In the genomic region with DNA sequence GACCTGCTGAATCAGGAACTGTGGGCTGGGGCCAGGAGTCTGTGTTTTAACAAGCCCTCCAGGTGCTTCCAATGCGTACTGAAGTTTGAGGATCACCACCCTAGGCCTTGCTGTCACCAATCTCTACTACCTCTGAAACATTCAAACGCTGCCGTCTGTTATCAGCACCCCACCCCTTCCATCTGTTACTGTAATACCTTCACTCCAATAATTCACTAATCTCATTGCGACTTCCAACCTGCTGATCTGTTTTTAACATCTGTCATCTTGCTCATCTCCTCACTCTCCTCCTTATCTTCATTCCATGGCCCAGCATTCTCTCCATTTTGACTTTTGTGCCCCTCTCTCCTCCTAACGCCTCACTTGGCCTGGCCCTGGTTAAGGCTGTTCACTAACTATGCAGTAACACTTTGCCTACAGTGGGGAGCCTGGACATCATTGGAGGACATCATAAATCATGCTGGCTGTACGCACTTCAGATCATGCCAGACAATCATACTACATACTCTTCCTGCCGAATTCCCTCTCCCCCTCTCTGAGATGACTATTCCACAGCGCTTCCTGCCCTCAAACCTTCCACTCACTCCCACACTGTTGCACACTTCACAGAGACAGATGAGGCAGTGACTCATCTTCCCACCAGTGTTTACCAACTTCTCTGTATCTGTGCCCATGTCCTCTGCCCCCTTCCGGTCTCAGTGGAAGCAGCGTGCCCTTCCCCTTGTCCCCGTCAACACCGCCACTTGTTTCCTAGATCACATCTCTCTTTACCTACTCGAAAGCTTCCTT, we compare ENCODE assay signal across 1 cellular context.
TF ChIP-seq lines count a peak whose summit lies in the region.

No MANE protein-coding gene starts in this region.

TF ChIP-seq in K562, 482 proteins besides CTCF, POLR2A, EP300 and RAD21 (continued from another document and continues in another):
- TF ChIP-seq, protein P1, sequence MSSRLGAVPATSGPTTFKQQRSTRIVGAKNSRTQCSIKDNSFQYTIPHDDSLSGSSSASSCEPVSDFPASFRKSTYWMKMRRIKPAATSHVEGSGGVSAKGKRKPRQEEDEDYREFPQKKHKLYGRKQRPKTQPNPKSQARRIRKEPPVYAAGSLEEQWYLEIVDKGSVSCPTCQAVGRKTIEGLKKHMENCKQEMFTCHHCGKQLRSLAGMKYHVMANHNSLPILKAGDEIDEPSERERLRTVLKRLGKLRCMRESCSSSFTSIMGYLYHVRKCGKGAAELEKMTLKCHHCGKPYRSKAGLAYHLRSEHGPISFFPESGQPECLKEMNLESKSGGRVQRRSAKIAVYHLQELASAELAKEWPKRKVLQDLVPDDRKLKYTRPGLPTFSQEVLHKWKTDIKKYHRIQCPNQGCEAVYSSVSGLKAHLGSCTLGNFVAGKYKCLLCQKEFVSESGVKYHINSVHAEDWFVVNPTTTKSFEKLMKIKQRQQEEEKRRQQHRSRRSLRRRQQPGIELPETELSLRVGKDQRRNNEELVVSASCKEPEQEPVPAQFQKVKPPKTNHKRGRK (tag; IDR thresholded peaks at IDR 0.05), result no peak
- TF ChIP-seq ZBTB33 (CRISPR knock-in tag; IDR thresholded peaks at IDR 0.05) (peak; percentile 48; the same call in 1 of the 2 replicates), NEUROD1 (IDR thresholded peaks at IDR 0.05; ENCODE audit: borderline replicate concordance, low read depth, low read length, partially characterized antibody) (peak; percentile 57), ZNF12 (CRISPR knock-in tag; IDR thresholded peaks at IDR 0.05) (no peak), CREB3 (tag; conservative IDR thresholded peaks at IDR 0.05; ENCODE audit: low read depth) (peak; percentile 82; the same call in 1 of the 2 replicates), FOSL1 (tag; conservative IDR thresholded peaks at IDR 0.05) (peak; percentile 95), SMARCC2 (IDR thresholded peaks at IDR 0.05; ENCODE audit: low read depth) (peak; percentile 91), ARNT (IDR thresholded peaks at IDR 0.05) (peak; percentile 97 to 99), PTBP1 (IDR thresholded peaks at IDR 0.05; ENCODE audit: low read depth, low read length) (no peak), U2AF2 (optimal IDR thresholded peaks at IDR 0.05; ENCODE audit: low read depth, low read length) (no peak), THAP12 (CRISPR knock-in tag; IDR thresholded peaks at IDR 0.05) (no peak; the same call in 1 of the 2 replicates), TAF9B (IDR thresholded peaks at IDR 0.05; ENCODE audit: partially characterized antibody) (peak; percentile 78), HMGXB4 (CRISPR knock-in tag; IDR thresholded peaks at IDR 0.05) (no peak), KLF1 (tag; IDR thresholded peaks at IDR 0.05) (peak; percentile 93), ZZZ3 (IDR thresholded peaks at IDR 0.05) (0 out of 2 replicates have a peak, but pooled peaks have one; percentile 28), BACH1 (tag; IDR thresholded peaks at IDR 0.05) (peak; percentile 34; the same call in 1 of the 2 replicates), TAF1 (IDR thresholded peaks at IDR 0.05; ENCODE audit: control insufficient read depth, extremely low read depth, insufficient read depth, low read length, severe bottlenecking) (peak; percentile 24), FOXK2 (conservative IDR thresholded peaks at IDR 0.05 in 1 of 2, IDR thresholded peaks at IDR 0.05 in 1 of 2; ENCODE audit: low read depth in 2 of 2) (peak; percentile 76 to 85), MYNN (IDR thresholded peaks at IDR 0.05) (peak; percentile 87), MYNN (CRISPR knock-in tag; IDR thresholded peaks at IDR 0.05) (no peak), FOXA3 (CRISPR knock-in tag; conservative IDR thresholded peaks at IDR 0.05 in 1 of 2, IDR thresholded peaks at IDR 0.05 in 1 of 2) (peak; percentile 86 to 91), LCOR (CRISPR knock-in tag; IDR thresholded peaks at IDR 0.05) (peak; percentile 94), TCF7 (IDR thresholded peaks at IDR 0.05; ENCODE audit: borderline replicate concordance) (no peak), CHD2 (IDR thresholded peaks at IDR 0.05; ENCODE audit: low read depth, low read length) (peak; percentile 43; the same call in 1 of the 2 replicates), HNRNPLL (IDR thresholded peaks at IDR 0.05; ENCODE audit: low read depth, low read length, poor library complexity, severe bottlenecking) (peak; percentile 24), KHSRP (IDR thresholded peaks at IDR 0.05) (peak; percentile 86), NUFIP1 (IDR thresholded peaks at IDR 0.05; ENCODE audit: partially characterized antibody) (peak; percentile 90), FOXJ3 (CRISPR knock-in tag; IDR thresholded peaks at IDR 0.05) (0 out of 2 replicates have a peak, but pooled peaks have one; percentile 25), ZBTB17 (CRISPR knock-in tag; IDR thresholded peaks at IDR 0.05) (no peak; the same call in 1 of the 2 replicates), DMBX1 (CRISPR knock-in tag; IDR thresholded peaks at IDR 0.05; ENCODE audit: borderline replicate concordance) (peak; percentile 93), ZNF316 (IDR thresholded peaks at IDR 0.05) (peak; percentile 76; the same call in 1 of the 2 replicates), LARP7 (IDR thresholded peaks at IDR 0.05) (peak; percentile 98), SMARCA4 (IDR thresholded peaks at IDR 0.05) (peak; percentile 99), JUND (IDR thresholded peaks at IDR 0.05; ENCODE audit: borderline replicate concordance, low read depth, low read length) (peak; percentile 94), JUND (tag; IDR thresholded peaks at IDR 0.05; ENCODE audit: borderline replicate concordance, low read depth, low read length) (peak; percentile 91; the same call in 2 of the 3 replicates), MTA1 (IDR thresholded peaks at IDR 0.05; ENCODE audit: borderline replicate concordance) (peak; percentile 95), KLF16 (IDR thresholded peaks at IDR 0.05) (peak; percentile 96), HNRNPH1 (optimal IDR thresholded peaks at IDR 0.05; ENCODE audit: low read depth, low read length) (no peak), ZNF197 (CRISPR knock-in tag; IDR thresholded peaks at IDR 0.05; ENCODE audit: low read depth) (peak; percentile 80; the same call in 1 of the 2 replicates), TBL1XR1 (IDR thresholded peaks at IDR 0.05; ENCODE audit: low read length in 2 of 2) (peak; percentile 72 to 91; a peak in 3 of 4 replicates)
- TF ChIP-seq, protein P2, sequence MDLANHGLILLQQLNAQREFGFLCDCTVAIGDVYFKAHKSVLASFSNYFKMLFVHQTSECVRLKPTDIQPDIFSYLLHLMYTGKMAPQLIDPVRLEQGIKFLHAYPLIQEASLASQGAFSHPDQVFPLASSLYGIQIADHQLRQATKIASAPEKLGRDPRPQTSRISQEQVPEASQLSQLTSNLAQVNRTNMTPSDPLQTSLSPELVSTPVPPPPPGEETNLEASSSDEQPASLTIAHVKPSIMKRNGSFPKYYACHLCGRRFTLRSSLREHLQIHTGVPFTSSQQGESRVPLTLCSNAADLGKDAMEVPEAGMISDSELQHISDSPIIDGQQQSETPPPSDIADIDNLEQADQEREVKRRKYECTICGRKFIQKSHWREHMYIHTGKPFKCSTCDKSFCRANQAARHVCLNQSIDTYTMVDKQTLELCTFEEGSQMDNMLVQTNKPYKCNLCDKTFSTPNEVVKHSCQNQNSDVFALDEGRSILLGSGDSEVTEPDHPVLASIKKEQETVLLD (IDR thresholded peaks at IDR 0.05), result peak; percentile 94
- TF ChIP-seq, protein P3, sequence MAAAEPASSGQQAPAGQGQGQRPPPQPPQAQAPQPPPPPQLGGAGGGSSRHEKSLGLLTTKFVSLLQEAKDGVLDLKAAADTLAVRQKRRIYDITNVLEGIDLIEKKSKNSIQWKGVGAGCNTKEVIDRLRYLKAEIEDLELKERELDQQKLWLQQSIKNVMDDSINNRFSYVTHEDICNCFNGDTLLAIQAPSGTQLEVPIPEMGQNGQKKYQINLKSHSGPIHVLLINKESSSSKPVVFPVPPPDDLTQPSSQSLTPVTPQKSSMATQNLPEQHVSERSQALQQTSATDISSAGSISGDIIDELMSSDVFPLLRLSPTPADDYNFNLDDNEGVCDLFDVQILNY (CRISPR knock-in tag; IDR thresholded peaks at IDR 0.05), result no peak
- TF ChIP-seq, protein P4, sequence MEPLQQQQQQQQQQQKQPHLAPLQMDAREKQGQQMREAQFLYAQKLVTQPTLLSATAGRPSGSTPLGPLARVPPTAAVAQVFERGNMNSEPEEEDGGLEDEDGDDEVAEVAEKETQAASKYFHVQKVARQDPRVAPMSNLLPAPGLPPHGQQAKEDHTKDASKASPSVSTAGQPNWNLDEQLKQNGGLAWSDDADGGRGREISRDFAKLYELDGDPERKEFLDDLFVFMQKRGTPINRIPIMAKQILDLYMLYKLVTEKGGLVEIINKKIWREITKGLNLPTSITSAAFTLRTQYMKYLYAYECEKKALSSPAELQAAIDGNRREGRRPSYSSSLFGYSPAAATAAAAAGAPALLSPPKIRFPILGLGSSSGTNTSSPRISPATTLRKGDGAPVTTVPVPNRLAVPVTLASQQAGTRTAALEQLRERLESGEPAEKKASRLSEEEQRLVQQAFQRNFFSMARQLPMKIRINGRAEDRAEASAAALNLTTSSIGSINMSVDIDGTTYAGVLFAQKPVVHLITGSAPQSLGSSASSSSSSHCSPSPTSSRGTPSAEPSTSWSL (CRISPR knock-in tag; IDR thresholded peaks at IDR 0.05; ENCODE audit: borderline replicate concordance), result no peak
- TF ChIP-seq, protein P5, sequence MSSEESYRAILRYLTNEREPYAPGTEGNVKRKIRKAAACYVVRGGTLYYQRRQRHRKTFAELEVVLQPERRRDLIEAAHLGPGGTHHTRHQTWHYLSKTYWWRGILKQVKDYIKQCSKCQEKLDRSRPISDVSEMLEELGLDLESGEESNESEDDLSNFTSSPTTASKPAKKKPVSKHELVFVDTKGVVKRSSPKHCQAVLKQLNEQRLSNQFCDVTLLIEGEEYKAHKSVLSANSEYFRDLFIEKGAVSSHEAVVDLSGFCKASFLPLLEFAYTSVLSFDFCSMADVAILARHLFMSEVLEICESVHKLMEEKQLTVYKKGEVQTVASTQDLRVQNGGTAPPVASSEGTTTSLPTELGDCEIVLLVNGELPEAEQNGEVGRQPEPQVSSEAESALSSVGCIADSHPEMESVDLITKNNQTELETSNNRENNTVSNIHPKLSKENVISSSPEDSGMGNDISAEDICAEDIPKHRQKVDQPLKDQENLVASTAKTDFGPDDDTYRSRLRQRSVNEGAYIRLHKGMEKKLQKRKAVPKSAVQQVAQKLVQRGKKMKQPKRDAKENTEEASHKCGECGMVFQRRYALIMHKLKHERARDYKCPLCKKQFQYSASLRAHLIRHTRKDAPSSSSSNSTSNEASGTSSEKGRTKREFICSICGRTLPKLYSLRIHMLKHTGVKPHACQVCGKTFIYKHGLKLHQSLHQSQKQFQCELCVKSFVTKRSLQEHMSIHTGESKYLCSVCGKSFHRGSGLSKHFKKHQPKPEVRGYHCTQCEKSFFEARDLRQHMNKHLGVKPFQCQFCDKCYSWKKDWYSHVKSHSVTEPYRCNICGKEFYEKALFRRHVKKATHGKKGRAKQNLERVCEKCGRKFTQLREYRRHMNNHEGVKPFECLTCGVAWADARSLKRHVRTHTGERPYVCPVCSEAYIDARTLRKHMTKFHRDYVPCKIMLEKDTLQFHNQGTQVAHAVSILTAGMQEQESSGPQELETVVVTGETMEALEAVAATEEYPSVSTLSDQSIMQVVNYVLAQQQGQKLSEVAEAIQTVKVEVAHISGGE (CRISPR knock-in tag; IDR thresholded peaks at IDR 0.05), result peak in 1 of 3 experiments; percentile 65; a peak in 2 of 6 replicates
